In the genomic region with DNA sequence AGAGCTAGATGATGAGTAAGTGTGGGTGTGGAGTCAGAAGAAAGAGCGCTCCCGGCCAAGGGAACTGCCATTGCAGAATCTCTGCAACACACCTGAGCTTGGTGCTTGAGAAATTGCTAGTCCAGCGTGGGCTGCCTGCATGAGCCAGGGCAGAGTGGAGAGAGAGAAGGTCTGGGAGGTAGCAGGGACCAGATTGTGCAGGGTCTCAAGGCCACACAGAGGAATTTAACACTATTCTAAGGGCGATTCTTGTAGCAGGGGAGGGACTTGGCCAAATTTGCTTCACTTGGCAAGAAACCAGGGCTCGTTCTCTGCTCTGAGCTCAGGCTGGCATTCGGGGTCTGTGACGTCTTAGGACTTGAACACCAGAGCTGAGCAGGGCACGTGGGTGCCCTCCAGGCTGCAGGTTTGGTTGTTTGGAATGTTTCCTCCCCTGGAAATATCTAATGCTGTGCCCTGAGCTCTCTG, we compare ENCODE assay signal across 10 cellular contexts. TPM values are rescaled to one million over a fixed set of nuclear protein-coding genes. Genes with fewer than 3 reads are reported as not detected.
DNase-seq lines count a peak whose midpoint lies in the region; ATAC-seq and TF ChIP-seq lines count a peak whose summit lies in the region.
"Had no signal": no experiment of that assay in that cellular context is flagged by ENCODE, and none has a peak within 500 bp of the region (broad histone marks: within the 10 kb centered on the region; RNA-seq: fewer than 3 reads in every experiment).

No MANE protein-coding gene starts in this region.

- TF ChIP-seq CTCF in breast epithelium (IDR thresholded peaks at IDR 0.05) (no peak), thoracic aorta (IDR thresholded peaks at IDR 0.05) (no peak)

- intact Hi-C loops in breast epithelium (cut with DNase I; ENCODE audit: low total_unique reads), result no loop called here

- peak; percentile 34 for DNase-seq in DMS 273 (lab: John Stamatoyannopoulos, UW; ENCODE audit: unreplicated experiment)
- DNase-seq in DMS 273 treated with DMSO at 0.1 percent for 48 hours (lab: John Stamatoyannopoulos, UW), result no peak
- DNase-seq in breast epithelium (ENCODE audit: low spot score in 2 of 2), result peak in 1 of 2 donors; percentile 84
- DNase-seq in left lobe of liver (ENCODE audit: low spot score), result peak; percentile 62
- DNase-seq in thoracic aorta (ENCODE audit: low spot score), result peak; percentile 21
- no peak for DNase-seq in iPS-NIHi7 (ENCODE audit: extremely low spot score)
- DNase-seq in DMS53 (lab: John Stamatoyannopoulos, UW), result no peak
- DNase-seq: NCI-H1105 had no signal

- H3K27me3 ChIP-seq in breast epithelium (no peaks in the 10 kb centered on the region), thoracic aorta (replicated peaks; ENCODE audit: insufficient read depth) (no peaks in the 10 kb centered on the region)

- no peak for TF ChIP-seq POLR2A in breast epithelium (IDR thresholded peaks at IDR 0.05)

- H3K4me1 ChIP-seq in breast epithelium (peaks cover 0 to 10% of the 10 kb centered on the region in 2 donors), thoracic aorta (ENCODE audit: control insufficient read depth in 1 of 2, low read depth in 2 of 2) (peaks cover 19 to 31% of the 10 kb centered on the region in 2 donors)

- ATAC-seq in left lobe of liver (peak; percentile 68), thoracic aorta (ENCODE audit: insufficient number of reproducible peaks, low FRiP score, low read depth) (no peak), HG03442 (IDR thresholded peaks at IDR 0.05; ENCODE audit: unreplicated experiment) (no peak)

- H3K27ac ChIP-seq in breast epithelium, result peak overlapping the region; percentile 57 to 75
- peak overlapping the region; percentile 49 to 57 for H3K27ac ChIP-seq in thoracic aorta
- H3K27ac ChIP-seq: 22Rv1 had no signal

- H3K4me3 ChIP-seq in breast epithelium (peak overlapping the region in 2 of 3 donors; percentile 24 to 50), thoracic aorta (peak overlapping the region; percentile 64)

- H3K9me3 ChIP-seq in breast epithelium, result no peaks in the 10 kb centered on the region
- H3K9me3 ChIP-seq in thoracic aorta, result no peaks in the 10 kb centered on the region

- H3K36me3 ChIP-seq in breast epithelium (no peaks in the 10 kb centered on the region), thoracic aorta (no peaks in the 10 kb centered on the region)

RNA-seq across cellular contexts. Expression of gene BCAS4, which starts 53.5 kb away (rescaled TPM):
- total RNA-seq in breast epithelium, result 10 to 100 TPM in 2 of 3 donors, 1 to 10 TPM in 1; 6.6 to 22.2 (median 10.5) TPM
- 0.83 TPM for total RNA-seq in left lobe of liver
- 10 to 100 TPM in 1 of 2 donors, 1 to 10 TPM in 1; 7.7 to 10.2 TPM for total RNA-seq in thoracic aorta

Comparison
In these comparisons a context has a peak if more than half of its experiments do, and no peak if none do; other contexts are left out.
1. DNase-seq: peak in DMS 273 (single experiment), left lobe of liver (single experiment) and thoracic aorta (single experiment); none in DMS 273 treated with DMSO at 0.1 percent for 48 hours (single experiment), iPS-NIHi7 (single experiment) and DMS53 (single experiment).